2 cellular contexts compared by ENCODE assay signal in the genomic region with DNA sequence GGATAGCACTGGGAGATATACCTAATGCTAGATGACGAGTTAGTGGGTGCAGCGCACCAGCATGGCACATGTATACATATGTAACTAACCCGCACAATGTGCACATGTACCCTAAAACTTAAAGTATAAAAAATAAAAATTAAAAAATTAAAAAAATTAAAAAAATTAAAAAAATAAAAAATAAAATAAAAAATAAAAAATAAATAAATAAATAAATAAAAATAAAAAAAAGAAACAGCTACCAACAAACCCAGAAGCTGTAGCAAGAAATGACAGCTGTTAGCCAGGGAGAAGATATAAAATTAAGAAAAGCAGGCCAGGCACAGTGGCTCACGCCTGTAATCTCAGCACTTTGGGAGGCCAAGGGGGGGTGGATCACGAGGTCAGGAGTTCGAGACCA.
DNase-seq lines count a peak whose midpoint lies in the region; ATAC-seq, FAIRE-seq and TF ChIP-seq lines count a peak whose summit lies in the region.
"Not testable (repeated sequence)": the region's sequence is repeated elsewhere in the genome, so short reads cannot be mapped to it uniquely, and the experiment has no call there.

No MANE protein-coding gene starts in this region.

- not testable (repeated sequence) for H3K27me3 Mint-ChIP-seq in WTC11 (ENCODE audit: low read depth)

- DNase-seq in WTC11 (ENCODE audit: low spot score); frontal cortex (ENCODE audit: low spot score in 2 of 2): not testable (repeated sequence)

- H3K4me1 Mint-ChIP-seq in WTC11, result not testable (repeated sequence)

- H3K36me3 Mint-ChIP-seq in WTC11, result not testable (repeated sequence)

- H3K9me3 Mint-ChIP-seq in WTC11, result not testable (repeated sequence)

- H3K27ac Mint-ChIP-seq in WTC11, result not testable (repeated sequence)

- CTCF ChIA-PET in WTC11 (lab: Charles Lee), result not testable (repeated sequence)

- TF ChIP-seq CTCF in WTC11 (IDR thresholded peaks at IDR 0.05), result not testable (repeated sequence)

- H3K4me3 Mint-ChIP-seq in WTC11, result not testable (repeated sequence)

- POLR2A ChIA-PET in WTC11 (lab: Charles Lee), result not testable (repeated sequence)

- not testable (repeated sequence) for ATAC-seq in WTC11

- FAIRE-seq in frontal cortex (lab: Jason Lieb, UNC), result peak; percentile 47

TF ChIP-seq in WTC11, 78 proteins besides CTCF, POLR2A, EP300 and RAD21:
- peak; percentile 98 for TF ChIP-seq HMGA2 (CRISPR knock-in tag; IDR thresholded peaks at IDR 0.05)
